Comparison of ENCODE assay signal across 8 cellular contexts in genomic region chr19:35775298-35776101, GRCh38. TPM values are rescaled to one million over a fixed set of nuclear protein-coding genes. Genes with fewer than 3 reads are reported as not detected.
DNase-seq lines count a peak whose midpoint lies in the region; ATAC-seq and TF ChIP-seq lines count a peak whose summit lies in the region.

Gene ARHGAP33, plus strand, starts transcription at chr19:35775564. Its CDS starts 95 bp downstream, at chr19:35775659.

- DNase-seq in DMS114 treated with DMSO at 0.1 percent for 48 hours (lab: John Stamatoyannopoulos, UW; ENCODE audit: unreplicated experiment) (peak; percentile 96), IMR-90 (peak; percentile 92), OCI-LY7 (ENCODE audit: low spot score) (peak; percentile 100), epidermal melanocyte (ENCODE audit: insufficient read length, low spot score) (peak; percentile 98), middle frontal gyrus (ENCODE audit: extremely low spot score, low spot score) (peak; percentile 97)
- peak; percentile 99 for DNase-seq in activated CD8-positive, alpha-beta memory T cell treated with anti-CD3 and anti-CD28 coated beads, Interleukin-2, amount 50 U/mL, for 48 hours
- DNase-seq in stimulated activated CD8-positive, alpha-beta memory T cell treated with anti-CD3 and anti-CD28 coated beads, Interleukin-2, amount 100 ng/mL, for 1 hour (ENCODE audit: low read depth in 2 of 2): peak; percentile 96 to 99

- H2AFZ ChIP-seq in IMR-90 (replicated peaks; ENCODE audit: low read length, poor library complexity) (peak within 1 kb of the TSS; percentile 99), OCI-LY7 (ENCODE audit: low read length) (peak within 1 kb of the TSS; percentile 11; the same call in 1 of the 2 replicates)

- H4K5ac ChIP-seq in IMR-90 (ENCODE audit: low read depth, low read length): peak within 1 kb of the TSS; percentile 24

- H3K4me3 ChIP-seq in IMR-90 (ENCODE audit: insufficient read depth, low read depth, low read length) (peak within 1 kb of the TSS; percentile 86), OCI-LY7 (ENCODE audit: low read depth, low read length, poor library complexity, severe bottlenecking) (peak within 1 kb of the TSS; percentile 80)

- TF ChIP-seq CTCF in IMR-90 (conservative IDR thresholded peaks at IDR 0.05; ENCODE audit: low read depth, low read length) (no peak), OCI-LY7 (conservative IDR thresholded peaks at IDR 0.05; ENCODE audit: low read length) (no peak)

- no peak within 1 kb of the TSS for H3K18ac ChIP-seq in IMR-90 (ENCODE audit: low read depth, low read length)

- peak within 1 kb of the TSS; percentile 77 for H3K14ac ChIP-seq in IMR-90 (replicated peaks; ENCODE audit: low read depth, low read length)

- peak within 1 kb of the TSS; percentile 63 for H2BK5ac ChIP-seq in IMR-90 (ENCODE audit: low read depth, low read length, poor library complexity, severe bottlenecking)

- 0 out of 2 replicates have a peak, but pooled peaks have one; percentile 46 for TF ChIP-seq POLR2A in IMR-90 (IDR thresholded peaks at IDR 0.05; ENCODE audit: low read depth, low read length)

- peak within 1 kb of the TSS; percentile 73 for H3K27ac ChIP-seq in IMR-90 (ENCODE audit: insufficient read depth, low read length)
- peak within 1 kb of the TSS; percentile 29 for H3K27ac ChIP-seq in OCI-LY7 (ENCODE audit: low read depth, low read length, poor library complexity, severe bottlenecking)

- no peak within 1 kb of the TSS for H2BK15ac ChIP-seq in IMR-90 (ENCODE audit: low read depth, low read length)

- BruUV-seq in IMR-90 (replicated peaks; lab: Mats Ljungman, UMichigan) (no TSS peak), OCI-LY7 (replicated peaks; lab: Mats Ljungman, UMichigan) (no TSS peak)

- no peaks in the 10 kb centered on the region for H3K9me2 ChIP-seq in OCI-LY7 (ENCODE audit: insufficient read depth, low read length)

- H3K9me3 ChIP-seq in IMR-90 (ENCODE audit: control insufficient read depth, insufficient read depth, low read length) (no peaks in the 10 kb centered on the region), OCI-LY7 (ENCODE audit: low read length) (no peaks in the 10 kb centered on the region)

- 0 out of 2 replicates have a peak within 1 kb of the TSS, but pooled peaks have one; percentile 24 for H3K23ac ChIP-seq in IMR-90 (ENCODE audit: low read depth, low read length)

- H2BK120ac ChIP-seq in IMR-90 (ENCODE audit: low read depth, low read length): no peak within 1 kb of the TSS

- H2AK5ac ChIP-seq in IMR-90 (ENCODE audit: low read depth, low read length): peak within 1 kb of the TSS; percentile 74

- WGBS in IMR-90 (ENCODE audit: extremely low coverage in 2 of 2, insufficient read length in 1 of 2), 2 experiments: 1% methylated on average over 23 of the region's 82 CpGs; no CpG with 5 or more reads in 1 of the 2 experiments

- H2BK20ac ChIP-seq in IMR-90 (ENCODE audit: low read depth, low read length): no peak within 1 kb of the TSS

- CTCF ChIA-PET in IMR-90 (lab: Yijun Ruan, JAX) (no interaction called here), OCI-LY7 (lab: Charles Lee; ENCODE audit: unreplicated experiment) (no interaction called here)

- no peak for TF ChIP-seq RAD21 in IMR-90 (IDR thresholded peaks at IDR 0.05; ENCODE audit: low read length)

- peak within 1 kb of the TSS; percentile 49; the same call in 1 of the 2 replicates for H3K4ac ChIP-seq in IMR-90 (ENCODE audit: low read depth, low read length)

- peak within 1 kb of the TSS; percentile 61; the same call in 1 of the 2 replicates for H4K91ac ChIP-seq in IMR-90 (ENCODE audit: insufficient read depth, low read depth, low read length)

- H3K56ac ChIP-seq in IMR-90 (ENCODE audit: extremely low read depth, insufficient read depth, low read length): no peak within 1 kb of the TSS

- no peaks in the 10 kb centered on the region for H3K27me3 ChIP-seq in IMR-90 (ENCODE audit: control insufficient read depth, insufficient read depth, low read length)

- H3K4me1 ChIP-seq in IMR-90 (ENCODE audit: control insufficient read depth, insufficient read depth, low read length): peaks cover 6% of the 10 kb centered on the region
- peaks cover 19% of the 10 kb centered on the region for H3K4me1 ChIP-seq in OCI-LY7 (ENCODE audit: insufficient read depth, low read length, poor library complexity, severe bottlenecking)

- dilution Hi-C loops in IMR-90 (cut with HindIII; ENCODE audit: low sequenced_read_pairs, unreplicated experiment): no loop called here

- peaks cover 7 to 18% of the 10 kb centered on the region in 2 experiments for H3K79me1 ChIP-seq in IMR-90 (ENCODE audit: low read depth in 1 of 2, low read length in 2 of 2)

- H2AK9ac ChIP-seq in IMR-90 (replicated peaks; ENCODE audit: low read depth, low read length, poor library complexity): peak within 1 kb of the TSS; percentile 84

- no peaks in the 10 kb centered on the region for H3K79me2 ChIP-seq in OCI-LY7 (ENCODE audit: insufficient read depth, low read depth, low read length)

- peak within 1 kb of the TSS; percentile 73 for H3K9ac ChIP-seq in IMR-90 (ENCODE audit: low read depth, low read length)

- H3K36me3 ChIP-seq in IMR-90 (ENCODE audit: control insufficient read depth, insufficient read depth, low read length) (0 out of 2 replicates have a peak, but pooled peaks cover 2% of the 10 kb centered on the region), OCI-LY7 (ENCODE audit: insufficient read depth, low read length) (no peaks in the 10 kb centered on the region)

- peak within 1 kb of the TSS; percentile 85 for H3K4me2 ChIP-seq in IMR-90 (ENCODE audit: low read depth, low read length)
- H3K4me2 ChIP-seq in OCI-LY7 (ENCODE audit: low read length): peak within 1 kb of the TSS; percentile 79

- H4K8ac ChIP-seq in IMR-90 (ENCODE audit: low read depth in 2 of 2, low read length in 2 of 2): peak within 1 kb of the TSS; percentile 66; a peak in 2 of 4 replicates

- in situ Hi-C loops in IMR-90 (cut with MboI; ENCODE audit: low sequenced_read_pairs): no loop called here

- peaks cover 6% of the 10 kb centered on the region; the same call in 1 of the 2 replicates for H3K9me1 ChIP-seq in IMR-90 (ENCODE audit: insufficient read depth, low read length)

- ATAC-seq in GM21529 (IDR thresholded peaks at IDR 0.05; ENCODE audit: unreplicated experiment) (peak; percentile 90), IMR-90 (ENCODE audit: low read depth) (peak; percentile 99)

- intact Hi-C loops in IMR-90 (cut with micrococcal nuclease): loop anchor here (2.0 kb wide), 1 partner anchor 17 kb away; the partner anchor contains the start of gene PROSER3
- intact Hi-C loops in OCI-LY7 (cut with micrococcal nuclease; ENCODE audit: unreplicated experiment): loop anchor here (1.0 kb wide), 2 partner anchors 27 to 35 kb away; partner anchors contain the start of gene LIN37

- no peaks in the 10 kb centered on the region for H4K20me1 ChIP-seq in IMR-90 (ENCODE audit: insufficient read depth, low read length)
- no peaks in the 10 kb centered on the region for H4K20me1 ChIP-seq in OCI-LY7 (ENCODE audit: insufficient read depth, low read length)

- POLR2A ChIA-PET in IMR-90 (lab: Charles Lee; ENCODE audit: unreplicated experiment) (no interaction called here), OCI-LY7 (lab: Charles Lee) (no interaction called here)

TF ChIP-seq in IMR-90, 13 proteins besides CTCF, POLR2A, EP300 and RAD21:
- no peak for TF ChIP-seq CHD1 (IDR thresholded peaks at IDR 0.05; ENCODE audit: low read depth, low read length)
- TF ChIP-seq MAZ (IDR thresholded peaks at IDR 0.05; ENCODE audit: borderline replicate concordance, low read depth, low read length): peak; percentile 97
- TF ChIP-seq FOS (IDR thresholded peaks at IDR 0.05; ENCODE audit: low read depth, low read length): no peak
- peak; percentile 89; the same call in 1 of the 2 replicates for TF ChIP-seq MXI1 (IDR thresholded peaks at IDR 0.05; ENCODE audit: borderline replicate concordance, low read depth, low read length)
- TF ChIP-seq NFE2L2 (IDR thresholded peaks at IDR 0.05; ENCODE audit: low read depth, low read length): no peak
- TF ChIP-seq CEBPB (IDR thresholded peaks at IDR 0.05; ENCODE audit: low read depth, low read length): no peak
- TF ChIP-seq ELK1 (IDR thresholded peaks at IDR 0.05; ENCODE audit: borderline replicate concordance, low read depth, low read length): no peak
- TF ChIP-seq RFX5 (IDR thresholded peaks at IDR 0.05; ENCODE audit: low read depth, low read length): 0 out of 2 replicates have a peak, but pooled peaks have one; percentile 20
- TF ChIP-seq USF2 (IDR thresholded peaks at IDR 0.05; ENCODE audit: low read depth, low read length): peak; percentile 9; the same call in 1 of the 2 replicates
- TF ChIP-seq MAFK (IDR thresholded peaks at IDR 0.05; ENCODE audit: low read depth, low read length): no peak
- TF ChIP-seq SMC3 (IDR thresholded peaks at IDR 0.05; ENCODE audit: low read depth, low read length): no peak
- no peak for TF ChIP-seq RCOR1 (IDR thresholded peaks at IDR 0.05; ENCODE audit: insufficient replicate concordance, low read length)

RNA-seq across cellular contexts. Expression of gene ARHGAP33, which starts in this region (rescaled TPM):
- total RNA-seq in IMR-90 (2012; rRNA removed): 0.28 and 0.72 TPM in 2 replicates
- 11.9 and 16.3 TPM in 2 replicates for polyA plus RNA-seq in IMR-90 (2012; rRNA removed)
- polyA plus RNA-seq in IMR-90 (2012; cell fraction: cytosol; rRNA removed): 2.3 and 4.9 TPM in 2 replicates
- 55.1 and 186 TPM in 2 replicates for polyA plus RNA-seq in IMR-90 (2012; cell fraction: nucleus; rRNA removed; ENCODE audit: low replicate concordance)
- total RNA-seq in OCI-LY7 (2014; rRNA removed; shearing (Covaris generic)): 15.1 and 21.3 TPM in 2 replicates
- total RNA-seq in OCI-LY7 (2022): 94.6 and 130 TPM in 2 replicates

Comparison
In these comparisons a context has a peak if more than half of its experiments do, and no peak if none do; other contexts are left out.
1. Peak in every context shown above with its lines: DNase-seq, ATAC-seq, H3K4me3 ChIP-seq and H3K27ac ChIP-seq.